ENCODE assay signal across 13 cellular contexts in the genomic region with DNA sequence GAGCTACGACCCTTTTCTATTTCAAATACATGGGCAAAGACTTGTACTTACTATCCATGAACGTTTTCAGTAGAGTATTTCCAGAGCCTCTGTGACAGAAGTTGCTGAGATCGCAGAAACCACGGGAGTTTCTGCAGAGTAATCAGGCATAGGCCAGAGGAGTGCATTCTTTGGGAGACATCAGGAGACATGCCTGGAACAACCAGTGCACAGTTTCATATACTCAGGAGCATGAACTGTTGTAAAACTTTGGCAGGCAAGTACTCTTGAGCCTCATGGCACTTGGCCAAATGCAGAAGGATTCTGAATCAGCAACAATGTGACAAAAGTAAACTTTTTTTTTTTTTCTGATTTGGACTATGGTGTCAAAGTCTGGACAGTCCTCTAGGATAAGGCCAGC.
A peak's percentile ranks its signal among the peaks of the same experiment; 100 is the strongest.
DNase-seq lines count a peak whose midpoint lies in the region; TF ChIP-seq lines count a peak whose summit lies in the region.
"Had no signal": no experiment of that assay in that cellular context is flagged by ENCODE, and none has a peak within 500 bp of the region (broad histone marks: within the 10 kb centered on the region; RNA-seq: fewer than 3 reads in every experiment).

No MANE protein-coding gene starts in this region.

- peaks cover 0 to 7% of the 10 kb centered on the region in 2 experiments; a peak in 1 of 4 replicates for H3K4me1 Mint-ChIP-seq in H9
- H3K4me1 Mint-ChIP-seq: IgD-negative memory B cell had no signal

- H3K79me1 ChIP-seq in H9 (ENCODE audit: insufficient read depth, low read depth, low read length, poor library complexity, severe bottlenecking) = no peaks in the 10 kb centered on the region

- no peak overlapping the region for H3K14ac ChIP-seq in H9 (ENCODE audit: insufficient read depth, low read length)

- H3K79me2 ChIP-seq in H9 (ENCODE audit: insufficient read depth, low read length) = no peaks in the 10 kb centered on the region

- H3K27ac ChIP-seq in brain microvascular endothelial cell (no peak overlapping the region), H9 (ENCODE audit: insufficient read length, low read depth, low read length) (no peak overlapping the region)
- H3K27ac ChIP-seq: BLaER1 treated with 17β-estradiol and CSF1 and Interleukin-3, amounts not matched to agents 10 nM and 100 nM; gastroesophageal sphincter had no signal

- H3K4me3 Mint-ChIP-seq in H9 = no peak overlapping the region
- H3K4me3 Mint-ChIP-seq: IgD-negative memory B cell; T-helper 2 cell treated with Interferon-gamma antibody and Interleukin-4, amounts not matched to agents 5 μg/mL and 100 μg/mL, for 36 hours had no signal

- no peaks in the 10 kb centered on the region for H4K20me1 ChIP-seq in H9 (ENCODE audit: control insufficient read depth, insufficient read depth, insufficient read length)
- H4K20me1 ChIP-seq: BLaER1 treated with 17β-estradiol and CSF1 and Interleukin-3, amounts not matched to agents 10 nM and 100 nM had no signal

- no peak overlapping the region for H3K18ac ChIP-seq in H9 (ENCODE audit: insufficient read length, low read depth, low read length)

- no peak overlapping the region for H3T11ph ChIP-seq in H9 (ENCODE audit: low read length)

- H4K8ac ChIP-seq in H9 (replicated peaks; ENCODE audit: insufficient read length, low read depth, low read length) = no peak overlapping the region

- H3K36me3 Mint-ChIP-seq in H9 (ENCODE audit: insufficient read depth in 1 of 3, low read depth in 3 of 3) = no peaks in the 10 kb centered on the region
- H3K36me3 Mint-ChIP-seq: IgD-negative memory B cell had no signal

- no peak overlapping the region for H3K4ac ChIP-seq in H9 (ENCODE audit: low read depth, low read length)

- no peak for TF ChIP-seq CTCF in brain microvascular endothelial cell (IDR thresholded peaks at IDR 0.05; ENCODE audit: low read depth, low read length, missing control alignments)
- TF ChIP-seq CTCF in H9 (conservative IDR thresholded peaks at IDR 0.05) = no peak

- no peak overlapping the region for H2AK5ac ChIP-seq in H9 (ENCODE audit: insufficient read length, low read length)

- DNase-seq in COLO668 (lab: John Stamatoyannopoulos, UW; ENCODE audit: unreplicated experiment) (peak; percentile 5), MG63 (peak; percentile 6), brain microvascular endothelial cell (peak; percentile 45), medulla oblongata (ENCODE audit: extremely low spot score) (peak; percentile 10), NCI-H187 treated with DMSO at 0.1 percent for 48 hours (lab: John Stamatoyannopoulos, UW) (no peak), H9 (no peak), NCI-H2196 (lab: John Stamatoyannopoulos, UW; ENCODE audit: unreplicated experiment) (no peak)
- no peak for DNase-seq in stimulated activated CD4-positive, alpha-beta T cell treated with anti-CD3 and anti-CD28 coated beads, Interleukin-4, amount 100 ng/mL, for 4 hours
- DNase-seq: midbrain had no signal

- no peak overlapping the region for H4K91ac ChIP-seq in H9 (ENCODE audit: insufficient read length, low read depth, low read length)

- H3K56ac ChIP-seq in H9 (ENCODE audit: insufficient read length, low read depth, low read length) = no peak overlapping the region

- H3K4me1 ChIP-seq in H9 (ENCODE audit: insufficient read depth, low read length) = no peaks in the 10 kb centered on the region
- H3K4me1 ChIP-seq: BLaER1 treated with 17β-estradiol and CSF1 and Interleukin-3, amounts not matched to agents 10 nM and 100 nM had no signal

- H2AFZ ChIP-seq in H9 (ENCODE audit: low read length) = no peak overlapping the region

- in situ Hi-C loops in brain microvascular endothelial cell (cut with HindIII; ENCODE audit: low pct_ligation_motif_present, low sequenced_read_pairs) = no loop called here

- no peak overlapping the region for H3K4me2 ChIP-seq in H9 (ENCODE audit: insufficient read depth, insufficient read length, low read length)
- H3K4me2 ChIP-seq: BLaER1 treated with 17β-estradiol and CSF1 and Interleukin-3, amounts not matched to agents 10 nM and 100 nM had no signal

- H2BK5ac ChIP-seq in H9 (ENCODE audit: insufficient read length, low read length) = no peak overlapping the region

- H3K4me3 ChIP-seq in MG63 (no peak overlapping the region), brain microvascular endothelial cell (ENCODE audit: low read depth, low read length) (no peak overlapping the region)
- H3K4me3 ChIP-seq: BLaER1 treated with 17β-estradiol and CSF1 and Interleukin-3, amounts not matched to agents 10 nM and 100 nM; gastroesophageal sphincter had no signal

- H3K23me2 ChIP-seq in H9 (ENCODE audit: insufficient read length, low read depth, low read length, poor library complexity, severe bottlenecking) = no peaks in the 10 kb centered on the region

- H3K36me3 ChIP-seq in MG63 (no peaks in the 10 kb centered on the region), brain microvascular endothelial cell (replicated peaks) (no peaks in the 10 kb centered on the region)
- H3K36me3 ChIP-seq: BLaER1 treated with 17β-estradiol and CSF1 and Interleukin-3, amounts not matched to agents 10 nM and 100 nM; gastroesophageal sphincter had no signal

- H3K9me3 Mint-ChIP-seq in H9 = no peaks in the 10 kb centered on the region

- H3K27me3 ChIP-seq in MG63 (no peaks in the 10 kb centered on the region), brain microvascular endothelial cell (replicated peaks) (no peaks in the 10 kb centered on the region), H9 (ENCODE audit: insufficient read depth, low read length) (no peaks in the 10 kb centered on the region)
- H3K27me3 ChIP-seq: BLaER1 treated with 17β-estradiol and CSF1 and Interleukin-3, amounts not matched to agents 10 nM and 100 nM; gastroesophageal sphincter had no signal

- WGBS in H9 (ENCODE audit: extremely low coverage, insufficient read length, low lambda C conversion rate) = no CpG with 5 or more reads among the region's 4 CpGs

- no peak overlapping the region for H3K9ac ChIP-seq in H9 (ENCODE audit: extremely low read depth, insufficient read length, low read length)
- H3K9ac ChIP-seq: BLaER1 treated with 17β-estradiol and CSF1 and Interleukin-3, amounts not matched to agents 10 nM and 100 nM had no signal

- no peak overlapping the region for H2BK15ac ChIP-seq in H9 (ENCODE audit: low read depth, low read length)

- no peaks in the 10 kb centered on the region for H3K9me3 ChIP-seq in MG63
- no peaks in the 10 kb centered on the region for H3K9me3 ChIP-seq in H9 (ENCODE audit: control insufficient read depth, low read depth, low read length)
- H3K9me3 ChIP-seq: BLaER1 treated with 17β-estradiol and CSF1 and Interleukin-3, amounts not matched to agents 10 nM and 100 nM; gastroesophageal sphincter had no signal

- no peak overlapping the region for H2BK12ac ChIP-seq in H9 (ENCODE audit: insufficient read length, low read depth, low read length)

- no peak overlapping the region for H4K5ac ChIP-seq in H9 (ENCODE audit: insufficient read length, low read depth, low read length)

- no peak overlapping the region for H2BK120ac ChIP-seq in H9 (ENCODE audit: low read depth, low read length, poor library complexity, severe bottlenecking)

- H3K23ac ChIP-seq in H9 (ENCODE audit: insufficient read length, low read depth, low read length) = no peak overlapping the region

- no peaks in the 10 kb centered on the region for H3K27me3 Mint-ChIP-seq in H9 (ENCODE audit: low read depth)
- H3K27me3 Mint-ChIP-seq: IgD-negative memory B cell had no signal

- no peak overlapping the region for H2BK20ac ChIP-seq in H9 (ENCODE audit: low read depth, low read length, poor library complexity, severe bottlenecking)

- H3K27ac Mint-ChIP-seq in H9 = no peak overlapping the region
- H3K27ac Mint-ChIP-seq: IgD-negative memory B cell; T-helper 2 cell treated with Interferon-gamma antibody and Interleukin-4, amounts not matched to agents 5 μg/mL and 100 μg/mL, for 36 hours had no signal

Comparison
In these comparisons a context has a peak if more than half of its experiments do, and no peak if none do; other contexts are left out.
1. DNase-seq: peak in COLO668 (single experiment), MG63 (single experiment), brain microvascular endothelial cell (single experiment) and medulla oblongata (single experiment); none in NCI-H187 treated with DMSO at 0.1 percent for 48 hours (single experiment), stimulated activated CD4-positive, alpha-beta T cell treated with anti-CD3 and anti-CD28 coated beads, Interleukin-4, amount 100 ng/mL, for 4 hours (0 of 2), H9 (single experiment) and NCI-H2196 (single experiment).